ENCODE assay signal across 11 cellular contexts in genomic region chr14:76715102-76715926, GRCh38. TPM values are rescaled to one million over a fixed set of nuclear protein-coding genes. Genes with fewer than 3 reads are reported as not detected.
A peak's percentile ranks its signal among the peaks of the same experiment; 100 is the strongest.
DNase-seq lines count a peak whose midpoint lies in the region; ATAC-seq and TF ChIP-seq lines count a peak whose summit lies in the region.
"Had no signal": no experiment of that assay in that cellular context is flagged by ENCODE, and none has a peak within 500 bp of the region (broad histone marks: within the 10 kb centered on the region; RNA-seq: fewer than 3 reads in every experiment).

No MANE protein-coding gene starts in this region.

- H3K4me1 ChIP-seq in BLaER1 treated with 17β-estradiol and CSF1 and Interleukin-3, amounts not matched to agents 10 nM and 100 nM: peaks cover 42 to 52% (median 45%) of the 10 kb centered on the region in 10 experiments
- H3K4me1 ChIP-seq in lower lobe of right lung: peaks cover 34% of the 10 kb centered on the region
- H3K4me1 ChIP-seq: ascending aorta had no signal

- peaks cover 0 to 5% (median 0%) of the 10 kb centered on the region in 11 experiments; a peak in 1 of 22 replicates for H3K9me3 ChIP-seq in BLaER1 treated with 17β-estradiol and CSF1 and Interleukin-3, amounts not matched to agents 10 nM and 100 nM (replicated peaks in 1 of 11)
- H3K9me3 ChIP-seq in lower lobe of right lung: no peaks in the 10 kb centered on the region
- H3K9me3 ChIP-seq: ascending aorta had no signal

- DNase-seq in NCI-H2171 (lab: John Stamatoyannopoulos, UW) (peak; percentile 76), dermis microvascular lymphatic vessel endothelial cell (ENCODE audit: low read depth in 2 of 2) (peak; percentile 36 to 57), lower lobe of right lung (no peak), HK-2 (ENCODE audit: unreplicated experiment) (no peak), NAMALWA (ENCODE audit: low spot score) (no peak), activated gamma-delta T cell treated with Interleukin-2 at 50 U/mL for 16 hours (no peak)
- no peak for DNase-seq in activated CD4-positive, CD25-positive, alpha-beta regulatory T cell treated with anti-CD3 and anti-CD28 coated beads, Interleukin-2, amount 50 U/mL, for 72 hours
- DNase-seq: activated CD8-positive, alpha-beta memory T cell treated with anti-CD3 and anti-CD28 coated beads, Interleukin-2, amount 50 U/mL, for 48 hours had no signal

- no peak for ATAC-seq in lower lobe of right lung

- H3K27ac ChIP-seq in BLaER1 treated with 17β-estradiol and CSF1 and Interleukin-3, amounts not matched to agents 10 nM and 100 nM: peak overlapping the region in 1 of 11 experiments; percentile 25; a peak in 2 of 22 replicates
- peak overlapping the region; percentile 7 for H3K27ac ChIP-seq in lower lobe of right lung
- H3K27ac ChIP-seq: epithelial cell of prostate had no signal

- H4K20me1 ChIP-seq in BLaER1 treated with 17β-estradiol and CSF1 and Interleukin-3, amounts not matched to agents 10 nM and 100 nM: no peaks in the 10 kb centered on the region

- no peak overlapping the region; a peak in 1 of 22 replicates for H3K9ac ChIP-seq in BLaER1 treated with 17β-estradiol and CSF1 and Interleukin-3, amounts not matched to agents 10 nM and 100 nM

- no peak for TF ChIP-seq CTCF in lower lobe of right lung (IDR thresholded peaks at IDR 0.05)

- no peak overlapping the region for H3K4me3 ChIP-seq in BLaER1 treated with 17β-estradiol and CSF1 and Interleukin-3, amounts not matched to agents 10 nM and 100 nM
- H3K4me3 ChIP-seq in lower lobe of right lung: no peak overlapping the region
- H3K4me3 ChIP-seq: ascending aorta had no signal

- no peaks in the 10 kb centered on the region for H3K36me3 ChIP-seq in BLaER1 treated with 17β-estradiol and CSF1 and Interleukin-3, amounts not matched to agents 10 nM and 100 nM
- H3K36me3 ChIP-seq in lower lobe of right lung: no peaks in the 10 kb centered on the region
- H3K36me3 ChIP-seq: ascending aorta had no signal

- peak overlapping the region; percentile 32 to 89 (median 65) for H3K4me2 ChIP-seq in BLaER1 treated with 17β-estradiol and CSF1 and Interleukin-3, amounts not matched to agents 10 nM and 100 nM

- intact Hi-C loops in lower lobe of right lung (cut with DNase I): no loop called here

- peaks cover 0 to 4% (median 0%) of the 10 kb centered on the region in 11 experiments; a peak in 2 of 22 replicates for H3K27me3 ChIP-seq in BLaER1 treated with 17β-estradiol and CSF1 and Interleukin-3, amounts not matched to agents 10 nM and 100 nM
- no peaks in the 10 kb centered on the region for H3K27me3 ChIP-seq in lower lobe of right lung (ENCODE audit: low read depth)
- H3K27me3 ChIP-seq: ascending aorta had no signal

RNA-seq across cellular contexts. Expression of gene VASH1, which starts 46.0 kb away (rescaled TPM):
- total RNA-seq in dermis microvascular lymphatic vessel endothelial cell: 6.3 and 9.0 TPM in 2 replicates
- total RNA-seq in lower lobe of right lung: 51.7 TPM

Comparison
In these comparisons a context has a peak if more than half of its experiments do, and no peak if none do; other contexts are left out.
1. DNase-seq: peak in NCI-H2171 (single experiment) and dermis microvascular lymphatic vessel endothelial cell (2 of 2); none in lower lobe of right lung (single experiment), HK-2 (single experiment), activated CD4-positive, CD25-positive, alpha-beta regulatory T cell treated with anti-CD3 and anti-CD28 coated beads, Interleukin-2, amount 50 U/mL, for 72 hours (single experiment), NAMALWA (single experiment) and activated gamma-delta T cell treated with Interleukin-2 at 50 U/mL for 16 hours (single experiment).